ENCODE assay signal across 1 cellular context in genomic region chr6:167708501-167709094, GRCh38.
TF ChIP-seq lines count a peak whose summit lies in the region.

No MANE protein-coding gene starts in this region.

TF ChIP-seq in IMR-90, 13 proteins besides CTCF, POLR2A, EP300 and RAD21 (continued from another document):
- TF ChIP-seq BHLHE40 (IDR thresholded peaks at IDR 0.05; ENCODE audit: low read depth, low read length) (no peak), SMC3 (IDR thresholded peaks at IDR 0.05; ENCODE audit: low read depth, low read length) (no peak), MAFK (IDR thresholded peaks at IDR 0.05; ENCODE audit: low read depth, low read length) (no peak), FOS (IDR thresholded peaks at IDR 0.05; ENCODE audit: low read depth, low read length) (no peak), RFX5 (IDR thresholded peaks at IDR 0.05; ENCODE audit: low read depth, low read length) (no peak), USF2 (IDR thresholded peaks at IDR 0.05; ENCODE audit: low read depth, low read length) (no peak)
- TF ChIP-seq, protein P1, sequence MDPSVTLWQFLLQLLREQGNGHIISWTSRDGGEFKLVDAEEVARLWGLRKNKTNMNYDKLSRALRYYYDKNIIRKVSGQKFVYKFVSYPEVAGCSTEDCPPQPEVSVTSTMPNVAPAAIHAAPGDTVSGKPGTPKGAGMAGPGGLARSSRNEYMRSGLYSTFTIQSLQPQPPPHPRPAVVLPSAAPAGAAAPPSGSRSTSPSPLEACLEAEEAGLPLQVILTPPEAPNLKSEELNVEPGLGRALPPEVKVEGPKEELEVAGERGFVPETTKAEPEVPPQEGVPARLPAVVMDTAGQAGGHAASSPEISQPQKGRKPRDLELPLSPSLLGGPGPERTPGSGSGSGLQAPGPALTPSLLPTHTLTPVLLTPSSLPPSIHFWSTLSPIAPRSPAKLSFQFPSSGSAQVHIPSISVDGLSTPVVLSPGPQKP (IDR thresholded peaks at IDR 0.05; ENCODE audit: borderline replicate concordance, low read depth, low read length) = no peak
